8 cellular contexts compared by ENCODE assay signal in genomic region chr1:15886613-15887167, GRCh38. TPM values are rescaled to one million over a fixed set of nuclear protein-coding genes. Genes with fewer than 3 reads are reported as not detected.
DNase-seq lines count a peak whose midpoint lies in the region; ATAC-seq and TF ChIP-seq lines count a peak whose summit lies in the region.

No MANE protein-coding gene starts in this region.

- H3K27me3 ChIP-seq in ascending aorta: no peaks in the 10 kb centered on the region
- no peaks in the 10 kb centered on the region for H3K27me3 ChIP-seq in suprapubic skin

- H3K4me3 ChIP-seq in HFF-Myc (replicated peaks; ENCODE audit: low read depth, low read length): peak overlapping the region; percentile 38
- peak overlapping the region; percentile 14 to 61 for H3K4me3 ChIP-seq in ascending aorta
- H3K4me3 ChIP-seq in suprapubic skin: peak overlapping the region; percentile 42

- TF ChIP-seq POLR2A in suprapubic skin (IDR thresholded peaks at IDR 0.05): no peak

- TF ChIP-seq CTCF in HFF-Myc (IDR thresholded peaks at IDR 0.05; ENCODE audit: low read depth, low read length, missing control alignments): no peak
- no peak for TF ChIP-seq CTCF in ascending aorta (IDR thresholded peaks at IDR 0.05)
- TF ChIP-seq CTCF in suprapubic skin (IDR thresholded peaks at IDR 0.05): no peak

- DNase-seq in HFF-Myc (ENCODE audit: extremely low read depth, low read depth) (no peak), ascending aorta (ENCODE audit: low spot score in 2 of 2) (no peak), left lobe of liver (ENCODE audit: low spot score) (no peak), suprapubic skin (ENCODE audit: low spot score in 2 of 2) (no peak), medulla oblongata (ENCODE audit: extremely low spot score) (no peak), NCI-H748 (lab: John Stamatoyannopoulos, UW; ENCODE audit: unreplicated experiment) (no peak), DMS53 (lab: John Stamatoyannopoulos, UW) (no peak)
- DNase-seq in NK-92 treated with Interleukin-12 subunit alpha and Interleukin-12 subunit beta, amount 100 ng/mL, for 24 hours (lab: John Stamatoyannopoulos, UW): no peak

- TF ChIP-seq EP300 in suprapubic skin (IDR thresholded peaks at IDR 0.05): no peak

- intact Hi-C loops in ascending aorta (cut with DNase I): loop anchor here (1.0 to 5.0 kb wide), 4 partner anchors 37 to 89 kb away; no protein-coding TSS in a partner anchor

- ATAC-seq in left lobe of liver: peak; percentile 2

- H3K9me3 ChIP-seq in ascending aorta (no peaks in the 10 kb centered on the region), suprapubic skin (no peaks in the 10 kb centered on the region)

- H3K4me1 ChIP-seq in ascending aorta (peaks cover 9 to 75% of the 10 kb centered on the region in 2 donors), suprapubic skin (peaks cover 67% of the 10 kb centered on the region)

- H3K27ac ChIP-seq in ascending aorta (peak overlapping the region; percentile 86 to 91), suprapubic skin (peak overlapping the region; percentile 93)

- WGBS in suprapubic skin: 22% methylated on average over 4 of the region's 4 CpGs

- H3K36me3 ChIP-seq in ascending aorta (peaks cover 0 to 4% of the 10 kb centered on the region in 2 donors), suprapubic skin (no peaks in the 10 kb centered on the region)

RNA-seq across cellular contexts. Expression of gene SPEN, which starts 39.2 kb away (rescaled TPM):
- total RNA-seq in ascending aorta: 53.9 TPM
- 28.7 TPM for total RNA-seq in left lobe of liver
- total RNA-seq in suprapubic skin: 10 to 100 TPM; 55.0 to 79.7 (median 63.8) TPM
